Comparison of ENCODE assay signal across 8 cellular contexts in genomic region chr1:92961131-92961895, GRCh38. TPM values are rescaled to one million over a fixed set of nuclear protein-coding genes. Genes with fewer than 3 reads are reported as not detected.
DNase-seq lines count a peak whose midpoint lies in the region; ATAC-seq and TF ChIP-seq lines count a peak whose summit lies in the region.

Gene DIPK1A (minus strand): TSS chr1:92961462. CDS start chr1:92961429, 33 bp downstream.

- peak within 1 kb of the TSS; percentile 91 for H3K27ac ChIP-seq in psoas muscle

- TF ChIP-seq CTCF in psoas muscle (IDR thresholded peaks at IDR 0.05), result peak; percentile 8

- no peaks in the 10 kb centered on the region for H3K4me1 ChIP-seq in ES-I3 (ENCODE audit: insufficient read depth, low read length)
- H3K4me1 ChIP-seq in adipocyte (ENCODE audit: control insufficient read depth, insufficient read depth, low read length), result peaks cover 10% of the 10 kb centered on the region
- H3K4me1 ChIP-seq in psoas muscle, result peaks cover 23% of the 10 kb centered on the region

- H3K9ac ChIP-seq in ES-I3 (ENCODE audit: low read depth, low read length), result peak within 1 kb of the TSS; percentile 72
- H3K9ac ChIP-seq in adipocyte (ENCODE audit: low read length), result peak within 1 kb of the TSS; percentile 95

- H3K4me3 ChIP-seq in adipocyte (ENCODE audit: low read length) (peak within 1 kb of the TSS; percentile 89), psoas muscle (peak within 1 kb of the TSS; percentile 85)

- intact Hi-C loops in left cardiac atrium (cut with DNase I), result loop anchor here in 1 of 2 donors (10.0 kb wide), 1 partner anchor 107 kb away; no protein-coding TSS in a partner anchor
- intact Hi-C loops in psoas muscle (cut with DNase I), result loop anchor here in 1 of 2 donors (5.0 kb wide), 2 partner anchors 36 to 104 kb away; no protein-coding TSS in a partner anchor

- peak; percentile 43 for DNase-seq in H4 (ENCODE audit: low spot score)
- peak; percentile 75 for DNase-seq in LoVo (ENCODE audit: low spot score)
- DNase-seq in T follicular helper cell (ENCODE audit: low read depth), result peak; percentile 63
- DNase-seq in adipocyte (ENCODE audit: low read depth), result peak; percentile 83
- DNase-seq in left cardiac atrium, result peak; percentile 81
- peak; percentile 83 to 90 for DNase-seq in psoas muscle
- peak; percentile 76 for DNase-seq in ureter (ENCODE audit: low spot score)

- no peaks in the 10 kb centered on the region for H3K9me3 ChIP-seq in ES-I3 (ENCODE audit: control insufficient read depth, insufficient read depth, low read length)
- H3K9me3 ChIP-seq in adipocyte (ENCODE audit: control insufficient read depth, low read length), result no peaks in the 10 kb centered on the region
- no peaks in the 10 kb centered on the region for H3K9me3 ChIP-seq in psoas muscle

- ATAC-seq in left cardiac atrium, result peak; percentile 86 to 89
- ATAC-seq in psoas muscle, result peak; percentile 75 to 83 (median 78)

- H3K27me3 ChIP-seq in adipocyte (replicated peaks; ENCODE audit: control insufficient read depth, insufficient read depth, low read length) (no peaks in the 10 kb centered on the region), psoas muscle (ENCODE audit: insufficient read depth in 3 of 3, low read length in 2 of 3) (no peaks in the 10 kb centered on the region)

- WGBS in psoas muscle, 3 donors, result 0% methylated on average over 20 to 103 of the region's 103 CpGs

- H3K36me3 ChIP-seq in ES-I3 (ENCODE audit: insufficient read depth, low read length) (no peaks in the 10 kb centered on the region), adipocyte (ENCODE audit: control insufficient read depth, insufficient read depth, low read length, severe bottlenecking) (no peaks in the 10 kb centered on the region), psoas muscle (ENCODE audit: insufficient read depth in 1 of 2, low read depth in 1 of 2) (no peaks in the 10 kb centered on the region)

RNA-seq across cellular contexts. Expression of gene DIPK1A, which starts in this region (rescaled TPM):
- 22.2 and 25.7 TPM in 2 replicates for total RNA-seq in H4 (2014; rRNA removed; shearing (Covaris generic))
- total RNA-seq in left cardiac atrium (1 to 10 TPM; 7.4 to 8.6 TPM), psoas muscle (1 to 10 TPM; 3.4 to 7.8 (median 6.4) TPM), ureter (8.9 TPM)
- 1 to 10 TPM; 2.2 to 7.9 (median 3.5) TPM for polyA plus RNA-seq in psoas muscle

Comparison
In these comparisons a context has a peak if more than half of its experiments do, and no peak if none do; other contexts are left out.
1. Peak in every context shown above with its lines: DNase-seq, ATAC-seq, H3K4me3 ChIP-seq and H3K27ac ChIP-seq.